In the genomic region with DNA sequence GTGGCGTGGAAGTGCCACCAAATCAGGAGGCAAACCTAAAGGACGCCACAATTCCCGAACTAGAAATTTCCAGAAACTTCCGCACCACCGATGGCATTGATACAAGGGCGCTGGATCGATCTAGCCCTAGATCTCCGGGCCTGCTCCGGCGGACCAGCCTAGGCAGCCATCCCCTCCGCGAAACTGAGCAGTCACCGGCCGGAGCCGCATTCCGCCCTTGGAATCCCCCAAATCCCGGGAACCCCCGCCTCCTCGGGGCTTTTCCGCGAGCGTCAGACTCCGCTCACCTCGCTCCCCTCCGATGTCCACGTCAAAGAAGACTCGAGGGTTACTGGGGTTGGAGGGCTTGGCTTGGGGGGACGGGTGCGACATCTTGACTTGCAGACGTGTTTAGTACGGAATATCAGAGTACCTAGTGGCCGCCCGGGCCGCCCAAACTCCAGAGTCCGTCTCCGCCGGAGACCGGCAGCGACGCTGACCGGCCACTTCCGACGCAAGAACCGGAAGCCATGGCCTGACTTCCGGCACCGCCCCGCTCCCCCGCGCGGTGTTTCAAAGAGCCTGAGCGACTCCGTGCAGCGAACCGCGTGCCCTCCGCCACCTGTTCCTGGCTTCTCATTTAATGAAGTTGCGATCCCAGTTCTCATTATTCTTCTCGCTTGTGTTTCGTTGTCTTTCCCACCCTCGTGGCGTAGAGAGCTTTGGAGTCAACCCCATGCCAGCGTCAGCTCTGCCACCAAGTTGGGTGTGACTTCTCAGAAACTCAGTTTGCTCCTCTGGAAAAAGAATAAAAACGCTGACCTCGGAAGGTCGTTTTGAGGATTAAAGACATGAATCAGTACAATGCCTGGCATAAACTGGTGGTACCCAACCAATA, we compare ENCODE assay signal across 9 cellular contexts. TPM values are rescaled to one million over a fixed set of nuclear protein-coding genes. Genes with fewer than 3 reads are reported as not detected.
A peak's percentile ranks its signal among the peaks of the same experiment; 100 is the strongest.
DNase-seq lines count a peak whose midpoint lies in the region; ATAC-seq, FAIRE-seq and TF ChIP-seq lines count a peak whose summit lies in the region.
"Had no signal": no experiment of that assay in that cellular context is flagged by ENCODE, and none has a peak within 500 bp of the region (broad histone marks: within the 10 kb centered on the region; RNA-seq: fewer than 3 reads in every experiment).

A gene (minus strand): TSS at position 480 of the 877 bp plus-strand sequence. CDS start 108 bp downstream, at position 372.

- no peaks in the 10 kb centered on the region for H3K9me3 Mint-ChIP-seq in chondrocyte (ENCODE audit: low read depth)

- ATAC-seq in GM19035 (IDR thresholded peaks at IDR 0.05; ENCODE audit: unreplicated experiment) (peak; percentile 97), HG03342 (IDR thresholded peaks at IDR 0.05; ENCODE audit: unreplicated experiment) (peak; percentile 98)

- H3K4me1 Mint-ChIP-seq in chondrocyte (ENCODE audit: low read depth): peaks cover 21% of the 10 kb centered on the region

- peak within 1 kb of the TSS; percentile 90 to 97 for H3K9ac ChIP-seq in kidney (ENCODE audit: low read length in 2 of 2)

- H3K36me3 Mint-ChIP-seq in chondrocyte (ENCODE audit: low read depth): peaks cover 14% of the 10 kb centered on the region

- H3K27ac Mint-ChIP-seq in chondrocyte (ENCODE audit: unreplicated experiment): peak within 1 kb of the TSS; percentile 97

- peak within 1 kb of the TSS; percentile 73 for H3K4me3 ChIP-seq in AG10803 (ENCODE audit: low read length)
- H3K4me3 ChIP-seq in kidney (ENCODE audit: low read length in 2 of 2): peak within 1 kb of the TSS; percentile 88 to 97

- H3K4me1 ChIP-seq in kidney (ENCODE audit: control insufficient read depth in 1 of 2, insufficient read depth in 1 of 2, low read depth in 1 of 2, low read length in 2 of 2): peaks cover 4 to 9% of the 10 kb centered on the region in 2 donors

- FAIRE-seq in kidney (lab: Jason Lieb, UNC): no peak
- FAIRE-seq: colon had no signal

- H3K36me3 ChIP-seq in kidney (ENCODE audit: control insufficient read depth in 1 of 2, insufficient read depth in 2 of 2, low read length in 2 of 2): peaks cover 17 to 19% of the 10 kb centered on the region in 2 donors

- peaks cover 8% of the 10 kb centered on the region for H3K27me3 Mint-ChIP-seq in chondrocyte (ENCODE audit: low read depth)

- H3K4me3 Mint-ChIP-seq in chondrocyte (ENCODE audit: unreplicated experiment): peak within 1 kb of the TSS; percentile 94

- DNase-seq in AG10803 (ENCODE audit: low read depth): peak; percentile 75
- DNase-seq in NCI-H345 treated with DMSO at 0.1 percent for 48 hours (lab: John Stamatoyannopoulos, UW; ENCODE audit: unreplicated experiment): peak; percentile 36
- peak; percentile 69 to 81 for DNase-seq in activated CD4-positive, alpha-beta T cell treated with anti-CD3 and anti-CD28 coated beads for 24 hours (ENCODE audit: low read depth in 2 of 2)
- DNase-seq in chondrocyte (ENCODE audit: low spot score): no peak
- peak; percentile 95 for DNase-seq in kidney
- DNase-seq in stimulated activated CD4-positive, alpha-beta T cell treated with anti-CD3 and anti-CD28 coated beads, Interleukin-15, amount 100 ng/mL, for 1 hour (ENCODE audit: low read depth in 1 of 2, low spot score in 1 of 2): peak; percentile 57 to 70

- no peaks in the 10 kb centered on the region for H3K9me3 ChIP-seq in kidney (ENCODE audit: control insufficient read depth in 1 of 2, low read length in 2 of 2)

- H3K27ac ChIP-seq in kidney (ENCODE audit: low read depth in 2 of 2, low read length in 2 of 2): peak within 1 kb of the TSS; percentile 97

- intact Hi-C loops in kidney (cut with DNase I): no loop called here

- 0 out of 2 replicates have a peak, but pooled peaks have one; percentile 7 for TF ChIP-seq CTCF in AG10803 (conservative IDR thresholded peaks at IDR 0.05; ENCODE audit: low read length)
- peak; percentile 32 for TF ChIP-seq CTCF in chondrocyte (IDR thresholded peaks at IDR 0.05)
- TF ChIP-seq CTCF in kidney (IDR thresholded peaks at IDR 0.05; ENCODE audit: borderline replicate concordance, extremely low read depth, insufficient read depth): no peak

RNA-seq across cellular contexts. Expression of the gene that starts here (rescaled TPM):
- total RNA-seq in chondrocyte (19.0 to 20.8 TPM (median 20.0 TPM) in 3 replicates), kidney (15.7 TPM)
- polyA plus RNA-seq in kidney (ENCODE audit: insufficient read depth, low read depth, low replicate concordance): 41.9 TPM
